In genomic region chr4:3942569-3942971, GRCh38 we compare ENCODE assay signal across 8 cellular contexts.
A peak's percentile ranks its signal among the peaks of the same experiment; 100 is the strongest.
DNase-seq lines count a peak whose midpoint lies in the region; FAIRE-seq and TF ChIP-seq lines count a peak whose summit lies in the region.
"Not testable (repeated sequence)": the region's sequence is repeated elsewhere in the genome, so short reads cannot be mapped to it uniquely, and the experiment has no call there.

No MANE protein-coding gene starts in this region.

- not testable (repeated sequence) for TF ChIP-seq POLR2A in transverse colon (IDR thresholded peaks at IDR 0.05)

- not testable (repeated sequence) for H3K36me3 ChIP-seq in DOHH2 (ENCODE audit: control insufficient read depth, low read length); bronchial epithelial cell (ENCODE audit: control insufficient read depth, insufficient read depth, low read length); right atrium auricular region; osteoblast (ENCODE audit: insufficient read depth, low read length); transverse colon
- H3K36me3 ChIP-seq in NT2/D1 (ENCODE audit: insufficient read depth, insufficient read length, low read length) = peaks cover 18% of the 10 kb centered on the region

- not testable (repeated sequence) for H3K9me2 ChIP-seq in DOHH2 (replicated peaks; ENCODE audit: control insufficient read depth, low read length)

- in situ Hi-C loops in transverse colon (cut with MboI; ENCODE audit: low pct_ligation_motif_present in 1 of 4, low pct_unique_long_range_greater_than_20kb in 1 of 4, low sequenced_read_pairs in 3 of 4) = not testable (repeated sequence)

- not testable (repeated sequence) for H3F3A ChIP-seq in DOHH2 (ENCODE audit: control insufficient read depth, insufficient read depth)

- not testable (repeated sequence) for H4K20me1 ChIP-seq in DOHH2 (ENCODE audit: control insufficient read depth, insufficient read depth, low read depth, low read length); osteoblast (ENCODE audit: insufficient read depth, low read length)

- H3K4me3 ChIP-seq in DOHH2 (ENCODE audit: low read length); NT2/D1 (ENCODE audit: insufficient read length, low read depth); bronchial epithelial cell (ENCODE audit: low read depth, low read length); right atrium auricular region; osteoblast (ENCODE audit: insufficient read depth, low read length); transverse colon: not testable (repeated sequence)

- not testable (repeated sequence) for H2AFZ ChIP-seq in osteoblast (ENCODE audit: low read length)

- not testable (repeated sequence) for H3K27ac ChIP-seq in DOHH2 (ENCODE audit: low read depth, low read length); right atrium auricular region; transverse colon
- peak overlapping the region; percentile 32 for H3K27ac ChIP-seq in osteoblast (ENCODE audit: low read depth, low read length)

- not testable (repeated sequence) for H3K9me3 ChIP-seq in DOHH2 (ENCODE audit: control insufficient read depth, insufficient read depth, low read length); NT2/D1 (ENCODE audit: insufficient read depth, low read length); right atrium auricular region; osteoblast (ENCODE audit: low read depth, low read length); transverse colon

- not testable (repeated sequence) for H3K27me3 ChIP-seq in DOHH2 (ENCODE audit: control insufficient read depth, low read length); NT2/D1 (ENCODE audit: insufficient read depth, insufficient read length); bronchial epithelial cell (ENCODE audit: control insufficient read depth, insufficient read depth, low read length); right atrium auricular region; osteoblast (ENCODE audit: insufficient read depth, low read length); transverse colon

- FAIRE-seq in bronchial epithelial cell (lab: Jason Lieb, UNC) = not testable (repeated sequence)

- WGBS in transverse colon (ENCODE audit: low coverage in 1 of 2), 2 donors = 7% methylated on average over 12 of the region's 12 CpGs; no CpG with 5 or more reads in 1 of the 2 donors

- not testable (repeated sequence) for H3K9ac ChIP-seq in NT2/D1 (ENCODE audit: insufficient read length, low read depth)

- not testable (repeated sequence) for H3K79me2 ChIP-seq in DOHH2 (ENCODE audit: control insufficient read depth, low read length); osteoblast (ENCODE audit: insufficient read depth, low read length)

- intact Hi-C loops in transverse colon (cut with DNase I; ENCODE audit: low total_unique reads) = not testable (repeated sequence)

- H3K4me2 ChIP-seq in DOHH2 (ENCODE audit: low read length) (peak overlapping the region; percentile 29), osteoblast (ENCODE audit: insufficient read depth, low read length) (peak overlapping the region; percentile 44)

- TF ChIP-seq CTCF in DOHH2 (IDR thresholded peaks at IDR 0.05; ENCODE audit: low read depth, low read length, poor library complexity, severe bottlenecking) (peak; percentile 67), LNCAP (IDR thresholded peaks at IDR 0.05) (peak; percentile 48), bronchial epithelial cell (IDR thresholded peaks at IDR 0.05; ENCODE audit: insufficient read depth, low read length, severe bottlenecking) (peak; percentile 48), right atrium auricular region (IDR thresholded peaks at IDR 0.05) (peak; percentile 54 to 69), osteoblast (IDR thresholded peaks at IDR 0.05; ENCODE audit: extremely low read depth, low read depth, low read length) (peak; percentile 51), transverse colon (IDR thresholded peaks at IDR 0.05) (peak; percentile 53 to 70 (median 62))

- peaks cover 19% of the 10 kb centered on the region for H3K4me1 ChIP-seq in DOHH2 (ENCODE audit: control insufficient read depth, low read length)
- not testable (repeated sequence) for H3K4me1 ChIP-seq in NT2/D1 (ENCODE audit: insufficient read depth, insufficient read length); right atrium auricular region; transverse colon
- peaks cover 19% of the 10 kb centered on the region for H3K4me1 ChIP-seq in osteoblast (ENCODE audit: insufficient read depth, low read length)

- DNase-seq in NT2/D1 (ENCODE audit: low read depth, low spot score) (peak; percentile 43), bronchial epithelial cell (ENCODE audit: low read depth) (peak; percentile 21), right atrium auricular region (ENCODE audit: low spot score) (peak; percentile 73), transverse colon (peak; percentile 67)
- DNase-seq in activated CD4-positive, alpha-beta T cell treated with anti-CD3 and anti-CD28 coated beads, Interleukin-2, amount 50 U/mL, for 1 hour = peak; percentile 39
- not testable (repeated sequence) for DNase-seq in osteoblast (ENCODE audit: insufficient read length, low spot score, missing footprints)

- not testable (repeated sequence) for TF ChIP-seq EP300 in transverse colon (IDR thresholded peaks at IDR 0.05; ENCODE audit: low read depth)
